8 cellular contexts compared by ENCODE assay signal in the genomic region with DNA sequence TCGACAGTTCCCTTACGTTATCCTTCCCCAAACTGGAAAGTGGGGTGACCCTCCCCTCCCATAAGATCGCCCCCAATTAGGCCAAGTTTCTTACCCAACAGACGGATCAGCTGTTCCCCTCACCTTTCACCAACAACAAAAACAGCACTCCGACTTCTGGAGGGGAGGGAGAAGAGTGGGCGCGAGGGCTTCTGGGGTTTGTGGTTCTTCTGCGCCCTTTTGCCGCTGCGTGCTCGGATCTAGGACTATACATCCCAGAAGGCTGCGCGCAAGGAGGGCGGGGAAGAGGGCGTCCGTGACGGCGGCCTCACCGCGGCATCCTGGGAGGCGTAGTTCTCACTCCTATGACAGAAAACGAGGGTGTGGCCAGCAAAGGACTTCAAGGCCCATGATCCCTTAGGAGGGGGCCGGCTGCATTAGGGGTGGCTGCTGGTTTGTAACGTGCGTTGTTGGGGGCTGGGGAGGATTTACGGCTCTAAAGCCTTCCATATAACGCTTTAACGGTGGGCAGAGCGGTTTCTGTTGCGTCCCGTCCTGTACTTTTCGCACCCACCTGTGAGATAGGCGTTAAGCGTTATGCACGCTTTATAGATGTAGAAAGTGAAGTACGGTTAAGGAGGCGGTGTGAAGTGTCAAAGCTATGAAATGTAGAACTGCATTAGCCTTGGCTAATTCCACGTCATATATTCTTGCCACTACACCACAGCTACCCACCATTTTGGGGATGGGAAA. TPM values are rescaled to one million over a fixed set of nuclear protein-coding genes. Genes with fewer than 3 reads are reported as not detected.
DNase-seq lines count a peak whose midpoint lies in the region; ATAC-seq and FAIRE-seq lines count a peak whose summit lies in the region.

A gene with protein sequence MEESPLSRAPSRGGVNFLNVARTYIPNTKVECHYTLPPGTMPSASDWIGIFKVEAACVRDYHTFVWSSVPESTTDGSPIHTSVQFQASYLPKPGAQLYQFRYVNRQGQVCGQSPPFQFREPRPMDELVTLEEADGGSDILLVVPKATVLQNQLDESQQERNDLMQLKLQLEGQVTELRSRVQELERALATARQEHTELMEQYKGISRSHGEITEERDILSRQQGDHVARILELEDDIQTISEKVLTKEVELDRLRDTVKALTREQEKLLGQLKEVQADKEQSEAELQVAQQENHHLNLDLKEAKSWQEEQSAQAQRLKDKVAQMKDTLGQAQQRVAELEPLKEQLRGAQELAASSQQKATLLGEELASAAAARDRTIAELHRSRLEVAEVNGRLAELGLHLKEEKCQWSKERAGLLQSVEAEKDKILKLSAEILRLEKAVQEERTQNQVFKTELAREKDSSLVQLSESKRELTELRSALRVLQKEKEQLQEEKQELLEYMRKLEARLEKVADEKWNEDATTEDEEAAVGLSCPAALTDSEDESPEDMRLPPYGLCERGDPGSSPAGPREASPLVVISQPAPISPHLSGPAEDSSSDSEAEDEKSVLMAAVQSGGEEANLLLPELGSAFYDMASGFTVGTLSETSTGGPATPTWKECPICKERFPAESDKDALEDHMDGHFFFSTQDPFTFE (minus strand): TSS at position 143 of the 732 bp plus-strand sequence. CDS start 2,210 bp downstream, outside the sequence.

- no peaks in the 10 kb centered on the region for H3K36me3 ChIP-seq in KOPT-K1 (ENCODE audit: insufficient read depth, low read length)
- peaks cover 23% of the 10 kb centered on the region for H3K36me3 ChIP-seq in muscle layer of colon (ENCODE audit: insufficient read depth, low read length)

- peaks cover 20% of the 10 kb centered on the region for H3K4me1 ChIP-seq in muscle layer of colon (ENCODE audit: insufficient read depth, low read length)

- peak; percentile 82 for FAIRE-seq in RCC 7860 (lab: Jason Lieb, UNC)

- H3K4me3 ChIP-seq in muscle layer of colon (ENCODE audit: low read depth in 1 of 2, low read length in 2 of 2): peak within 1 kb of the TSS; percentile 81 to 82

- H3K9me3 ChIP-seq in KOPT-K1 (ENCODE audit: insufficient read depth, low read length, poor library complexity, severe bottlenecking) (no peaks in the 10 kb centered on the region), muscle layer of colon (ENCODE audit: low read length) (no peaks in the 10 kb centered on the region)

- H3K4me1 Mint-ChIP-seq in activated T-cell treated with anti-CD3 and anti-CD28 coated beads, Interleukin-2, amount 50 U/mL, for 72 hours (ENCODE audit: low read depth): peaks cover 38% of the 10 kb centered on the region

- no peaks in the 10 kb centered on the region for H3K27me3 Mint-ChIP-seq in activated T-cell treated with anti-CD3 and anti-CD28 coated beads, Interleukin-2, amount 50 U/mL, for 72 hours (ENCODE audit: low read depth)

- H3K9me3 Mint-ChIP-seq in activated T-cell treated with anti-CD3 and anti-CD28 coated beads, Interleukin-2, amount 50 U/mL, for 72 hours: no peaks in the 10 kb centered on the region

- peak within 1 kb of the TSS; percentile 49 for H3K27ac ChIP-seq in KOPT-K1 (ENCODE audit: low read depth, low read length, poor library complexity, severe bottlenecking)
- H3K27ac ChIP-seq in muscle layer of colon (ENCODE audit: low read depth, low read length): peak within 1 kb of the TSS; percentile 76

- no peaks in the 10 kb centered on the region for H3K27me3 ChIP-seq in muscle layer of colon (ENCODE audit: control insufficient read depth in 1 of 2, insufficient read depth in 2 of 2, low read length in 2 of 2)

- no peaks in the 10 kb centered on the region for H3K36me3 Mint-ChIP-seq in activated T-cell treated with anti-CD3 and anti-CD28 coated beads, Interleukin-2, amount 50 U/mL, for 72 hours (ENCODE audit: insufficient read depth in 2 of 2)

- DNase-seq in DMS79 (lab: John Stamatoyannopoulos, UW) (peak; percentile 88), RCC 7860 (ENCODE audit: low spot score) (peak; percentile 87)
- DNase-seq in activated T-cell treated with anti-CD3 and anti-CD28 coated beads, Interleukin-2, amount 50 U/mL, for 72 hours: peak; percentile 96 to 98
- peak; percentile 90 for DNase-seq in stimulated activated CD8-positive, alpha-beta memory T cell treated with anti-CD3 and anti-CD28 coated beads, Interleukin-7, amount 100 ng/mL, for 24 hours (ENCODE audit: low read depth)

- H3K4me3 Mint-ChIP-seq in activated T-cell treated with anti-CD3 and anti-CD28 coated beads, Interleukin-2, amount 50 U/mL, for 72 hours: peak within 1 kb of the TSS; percentile 88 to 98

- H3K27ac Mint-ChIP-seq in activated T-cell treated with anti-CD3 and anti-CD28 coated beads, Interleukin-2, amount 50 U/mL, for 72 hours: peak within 1 kb of the TSS; percentile 36

- peak within 1 kb of the TSS; percentile 76 for H3K9ac ChIP-seq in muscle layer of colon (ENCODE audit: low read length)

- ATAC-seq in GM21786 (IDR thresholded peaks at IDR 0.05; ENCODE audit: unreplicated experiment) (peak; percentile 98), esophagus mucosa (peak; percentile 99)
- ATAC-seq in activated T-cell treated with anti-CD3 and anti-CD28 coated beads, Interleukin-2, amount 50 U/mL, for 72 hours (replicated peaks in 1 of 2): peak; percentile 98

RNA-seq across cellular contexts. Expression of the gene that starts here (rescaled TPM):
- 10 to 100 TPM; 60.1 to 71.3 TPM for total RNA-seq in activated T-cell treated with anti-CD3 and anti-CD28 coated beads, Interleukin-2, amount 50 U/mL, for 72 hours
- 34.6 TPM for total RNA-seq in esophagus mucosa

Comparison
In these comparisons a context has a peak if more than half of its experiments do, and no peak if none do; other contexts are left out.
1. Peak in every context shown above with its lines: DNase-seq, ATAC-seq, H3K4me3 ChIP-seq and H3K27ac ChIP-seq.